Comparison of ENCODE assay signal across 27 cellular contexts in the genomic region with DNA sequence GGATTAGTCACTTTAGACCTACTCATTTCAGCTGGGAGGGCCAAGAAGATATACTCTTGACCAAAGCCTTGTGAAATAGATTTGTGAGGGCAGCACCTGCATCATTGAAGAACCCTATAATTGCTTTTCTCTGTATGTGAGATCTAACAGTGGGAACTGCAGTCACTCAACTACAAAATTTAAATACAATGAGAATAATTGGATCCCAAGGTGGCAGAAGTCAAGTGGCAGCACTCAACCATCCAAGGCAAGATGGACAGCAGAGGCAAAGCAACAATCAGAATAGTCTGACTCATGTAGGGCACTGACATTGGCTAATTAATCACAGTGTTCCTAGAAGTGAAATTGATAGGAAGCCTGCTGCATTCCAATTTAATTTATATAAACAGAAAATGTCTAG.
DNase-seq lines count a peak whose midpoint lies in the region; TF ChIP-seq lines count a peak whose summit lies in the region.
"Had no signal": no experiment of that assay in that cellular context is flagged by ENCODE, and none has a peak within 500 bp of the region (broad histone marks: within the 10 kb centered on the region; RNA-seq: fewer than 3 reads in every experiment).

No MANE protein-coding gene starts in this region.

- no peaks in the 10 kb centered on the region for H3K4me1 ChIP-seq in HEK293 (ENCODE audit: control insufficient read depth, insufficient read depth, low read length)
- H3K4me1 ChIP-seq: A549; BE2C; BLaER1; BLaER1 treated with 17β-estradiol and CSF1 and Interleukin-3, amounts not matched to agents 10 nM and 100 nM; Caco-2 had no signal

- no peak overlapping the region for H3K27ac ChIP-seq in HEK293 (ENCODE audit: extremely low read depth, low read depth, low read length)
- H3K27ac ChIP-seq: 22Rv1; A549; BLaER1; BLaER1 treated with 17β-estradiol and CSF1 and Interleukin-3, amounts not matched to agents 10 nM and 100 nM; C4-2B had no signal

- H3K9me3 ChIP-seq in HEK293 (ENCODE audit: control insufficient read depth, insufficient read depth, low read depth, low read length), result no peaks in the 10 kb centered on the region
- H3K9me3 ChIP-seq: A549; BE2C; BLaER1; BLaER1 treated with 17β-estradiol and CSF1 and Interleukin-3, amounts not matched to agents 10 nM and 100 nM; Caco-2 had no signal

- no peak for TF ChIP-seq CTCF in HEK293 (tag by site-specific recombination; IDR thresholded peaks at IDR 0.05)

- POLR2A ChIA-PET in HEK293 (lab: Yijun Ruan, JAX), result no interaction called here

- H3K4me3 ChIP-seq in HEK293 (ENCODE audit: low read depth, low read length), result no peak overlapping the region
- H3K4me3 ChIP-seq: A549; BLaER1; BLaER1 treated with 17β-estradiol and CSF1 and Interleukin-3, amounts not matched to agents 10 nM and 100 nM had no signal

- CTCF ChIA-PET in HEK293 (lab: Yijun Ruan, JAX), result interaction anchor here (1.3 kb wide), 1 partner anchor 10 kb away, joined by 4 read pairs; no protein-coding TSS in a partner anchor

- DNase-seq in RPMI8226, result no peak
- DNase-seq: 8988T; ACHN; AML-193; BE2C; C1 segment of cervical spinal cord; Caco-2; Calu3; CD4-positive, alpha-beta memory T cell; CD4-positive, alpha-beta T cell; CD4-positive, CD25-positive, alpha-beta regulatory T cell; CD8-positive, alpha-beta memory T cell; CD8-positive, alpha-beta T cell; COR-L47; DMS 273 treated with DMSO at 0.1 percent for 48 hours; DMS153; DMS53; DMS79; DMS79 treated with DMSO at 0.1 percent for 48 hours; DND-41; EL had no signal

- H3K36me3 ChIP-seq in HEK293 (ENCODE audit: control insufficient read depth in 2 of 2, insufficient read depth in 1 of 2, low read length in 2 of 2), result no peaks in the 10 kb centered on the region
- H3K36me3 ChIP-seq: BE2C; BLaER1; BLaER1 treated with 17β-estradiol and CSF1 and Interleukin-3, amounts not matched to agents 10 nM and 100 nM had no signal

TF ChIP-seq in HEK293, 187 proteins besides CTCF, POLR2A, EP300 and RAD21:
- TF ChIP-seq ZNF37A (tag by site-specific recombination; IDR thresholded peaks at IDR 0.05) (no peak), ZNF426 (tag by site-specific recombination; IDR thresholded peaks at IDR 0.05) (no peak), ZNF302 (tag by site-specific recombination; IDR thresholded peaks at IDR 0.05; ENCODE audit: low read depth) (peak; percentile 91; the same call in 1 of the 2 replicates), KLF7 (tag by site-specific recombination; IDR thresholded peaks at IDR 0.05; ENCODE audit: borderline replicate concordance) (no peak)
- TF ChIP-seq, protein P1, sequence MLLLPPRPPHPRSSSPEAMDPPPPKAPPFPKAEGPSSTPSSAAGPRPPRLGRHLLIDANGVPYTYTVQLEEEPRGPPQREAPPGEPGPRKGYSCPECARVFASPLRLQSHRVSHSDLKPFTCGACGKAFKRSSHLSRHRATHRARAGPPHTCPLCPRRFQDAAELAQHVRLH (tag by site-specific recombination; IDR thresholded peaks at IDR 0.05), result no peak
